Comparison of ENCODE assay signal across 1 cellular context in genomic region chr14:91307046-91307445, GRCh38.
TF ChIP-seq lines count a peak whose summit lies in the region.

No MANE protein-coding gene starts in this region.

TF ChIP-seq in H1, 55 proteins besides CTCF, POLR2A, EP300 and RAD21:
- TF ChIP-seq SP2 (IDR thresholded peaks at IDR 0.05; ENCODE audit: low read length): no peak
- no peak for TF ChIP-seq JUN (IDR thresholded peaks at IDR 0.05; ENCODE audit: low read depth, low read length)
- TF ChIP-seq HDAC2 (IDR thresholded peaks at IDR 0.05; ENCODE audit: borderline replicate concordance in 1 of 2, low read depth in 2 of 2, low read length in 2 of 2): no peak
- TF ChIP-seq SRF (IDR thresholded peaks at IDR 0.05; ENCODE audit: low read depth, low read length): no peak
- no peak for TF ChIP-seq FOSL1 (IDR thresholded peaks at IDR 0.05; ENCODE audit: insufficient read depth, low read depth, low read length)
- TF ChIP-seq CHD7 (IDR thresholded peaks at IDR 0.05; ENCODE audit: insufficient replicate concordance, low read length): no peak
- no peak for TF ChIP-seq TBP (IDR thresholded peaks at IDR 0.05; ENCODE audit: low read depth, low read length)
- no peak for TF ChIP-seq TEAD4 (IDR thresholded peaks at IDR 0.05; ENCODE audit: low read depth, low read length)
- TF ChIP-seq GTF2F1 (IDR thresholded peaks at IDR 0.05; ENCODE audit: borderline replicate concordance, low read depth, low read length): no peak
- TF ChIP-seq SUZ12 (IDR thresholded peaks at IDR 0.05; ENCODE audit: low read length): no peak
- no peak for TF ChIP-seq RNF2 (IDR thresholded peaks at IDR 0.05; ENCODE audit: borderline replicate concordance, low read depth, low read length, missing control alignments, poor library complexity, severe bottlenecking)
- TF ChIP-seq GABPA (IDR thresholded peaks at IDR 0.05; ENCODE audit: borderline replicate concordance, insufficient read depth, low read length): no peak
